In the genomic region with DNA sequence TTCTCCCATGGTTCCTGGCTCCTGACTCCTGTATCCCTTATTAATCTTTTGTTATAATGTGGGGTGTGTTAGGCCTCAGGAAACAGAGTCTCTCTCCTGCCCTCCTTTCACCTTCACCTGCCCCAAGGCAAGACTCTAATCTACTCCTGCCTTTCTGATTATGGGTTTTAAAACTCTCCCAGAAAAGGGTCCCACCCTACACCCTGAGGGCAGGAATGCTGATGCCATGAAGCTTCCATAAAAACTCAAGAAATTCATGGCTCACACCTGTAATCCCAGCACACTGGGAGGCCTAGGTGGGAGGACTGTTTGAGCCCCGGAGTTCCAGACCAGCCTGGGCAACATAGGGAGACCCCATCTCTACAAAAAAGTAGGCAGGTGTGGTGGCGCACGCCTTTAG, we compare ENCODE assay signal across 29 cellular contexts.
"Had no signal": no experiment of that assay in that cellular context is flagged by ENCODE, and none has a peak within 500 bp of the region (broad histone marks: within the 10 kb centered on the region; RNA-seq: fewer than 3 reads in every experiment).

No MANE protein-coding gene starts in this region.

- H3K36me3 ChIP-seq: neural progenitor cell, ovary, spleen, suprapubic skin, tibial artery, transverse colon, upper lobe of left lung, vagina had no signal

- H3K9me3 ChIP-seq: ovary, psoas muscle, spleen, suprapubic skin, testis, tibial artery, transverse colon, upper lobe of left lung, vagina had no signal

- H3K4me1 ChIP-seq: parathyroid adenoma, psoas muscle, spleen, suprapubic skin, testis, tibial artery, transverse colon, upper lobe of left lung, vagina had no signal

- DNase-seq: naive thymus-derived CD4-positive, alpha-beta T cell; natural killer cell; occipital lobe; ovary; psoas muscle; right cardiac atrium; spleen; stimulated activated CD4-positive, alpha-beta T cell treated with anti-CD3 and anti-CD28 coated beads, Interleukin-12 subunit alpha, Interleukin-12 subunit beta, amount 100 ng/mL, for 4 hours; stimulated activated CD4-positive, alpha-beta T cell treated with anti-CD3 and anti-CD28 coated beads, Interleukin-1b, Interleukin-23, amount 100 ng/mL, for 48 hours; stimulated activated CD4-positive, alpha-beta T cell treated with anti-CD3 and anti-CD28 coated beads, Interleukin-4, amount 100 ng/mL, for 1 hour; stimulated activated CD4-positive, alpha-beta T cell treated with anti-CD3 and anti-CD28 coated beads, Interleukin-4, amount 100 ng/mL, for 4 hours; stimulated activated CD8-positive, alpha-beta memory T cell treated with anti-CD3 and anti-CD28 coated beads, Interleukin-4, amount 100 ng/mL, for 48 hours; stimulated activated naive CD4-positive, alpha-beta T cell; stimulated activated naive CD8-positive, alpha-beta T cell treated with anti-CD3 and anti-CD28 coated beads, Interleukin-15, amount 100 ng/mL, for 72 hours; stimulated activated naive CD8-positive, alpha-beta T cell treated with anti-CD3 and anti-CD28 coated beads, Interleukin-15, Interleukin-2, amounts not matched to agents 100 U/mL and 50 U/mL, for 24 hours; substantia nigra; testis; tibial artery; transverse colon; upper lobe of left lung had no signal

- H3K27me3 ChIP-seq: ovary, spleen, suprapubic skin, testis, transverse colon, upper lobe of left lung, vagina had no signal

- ATAC-seq: naive thymus-derived CD4-positive, alpha-beta T cell; natural killer cell; psoas muscle; right cardiac atrium; sciatic nerve; stimulated activated memory B cell treated with anti-CD40 and anti-IgM and Interleukin-4, amounts not matched to agents 10 μg/mL and 1 μg/mL and 100 μg/mL, for 72 hours; stimulated activated naive CD8-positive, alpha-beta T cell treated with anti-CD3 and anti-CD28 coated beads, Interleukin-15, amount 100 ng/mL, for 72 hours; stimulated activated naive CD8-positive, alpha-beta T cell treated with anti-CD3 and anti-CD28 coated beads, Interleukin-15, Interleukin-2, amounts not matched to agents 100 U/mL and 50 U/mL, for 24 hours had no signal

- H2AFZ ChIP-seq: neural progenitor cell, parathyroid adenoma had no signal

- FAIRE-seq: urothelium cell line had no signal

- H3K79me2 ChIP-seq: parathyroid adenoma had no signal

- H3K27ac ChIP-seq: neural progenitor cell, ovary, parathyroid adenoma, psoas muscle, skin epidermis, spleen, suprapubic skin, testis, tibial artery, transverse colon, upper lobe of left lung, vagina had no signal

- H3K4me3 ChIP-seq: neural progenitor cell, ovary, psoas muscle, skin epidermis, smooth muscle cell, spleen, suprapubic skin, testis, tibial artery, transverse colon, upper lobe of left lung, vagina had no signal

- H3K4me2 ChIP-seq: neural progenitor cell, smooth muscle cell had no signal

- H3K9ac ChIP-seq: neural progenitor cell, parathyroid adenoma had no signal
